In genomic region chr6:168034537-168034936, GRCh38 we compare ENCODE assay signal across 17 cellular contexts. TPM values are rescaled to one million over a fixed set of nuclear protein-coding genes. Genes with fewer than 3 reads are reported as not detected.
DNase-seq lines count a peak whose midpoint lies in the region; ATAC-seq and TF ChIP-seq lines count a peak whose summit lies in the region.
"Had no signal": no experiment of that assay in that cellular context is flagged by ENCODE, and none has a peak within 500 bp of the region (broad histone marks: within the 10 kb centered on the region; RNA-seq: fewer than 3 reads in every experiment).

No MANE protein-coding gene starts in this region.

- WGBS in hepatocyte (ENCODE audit: low lambda C conversion rate, missing lambda C conversion rate) = 94% methylated on average over 18 of the region's 18 CpGs

- CTCF ChIA-PET in WTC11 (lab: Charles Lee) = interaction anchor here (0.7 to 1.2 kb wide), 2 partner anchors 64 to 99 kb away, joined by 4 read pairs; no protein-coding TSS in a partner anchor

- POLR2A ChIA-PET in WTC11 (lab: Charles Lee) = no interaction called here

- TF ChIP-seq POLR2A in gastrocnemius medialis (IDR thresholded peaks at IDR 0.05) = no peak

- TF ChIP-seq CTCF in GM23338 (conservative IDR thresholded peaks at IDR 0.05; ENCODE audit: low read depth in 2 of 2) = no peak
- TF ChIP-seq CTCF in WTC11 (IDR thresholded peaks at IDR 0.05) = no peak
- no peak for TF ChIP-seq CTCF in hepatocyte (IDR thresholded peaks at IDR 0.05; ENCODE audit: poor library complexity)
- no peak for TF ChIP-seq CTCF in gastrocnemius medialis (IDR thresholded peaks at IDR 0.05 in 4 of 5, conservative IDR thresholded peaks at IDR 0.05 in 1 of 5)

- H3K4me2 ChIP-seq in GM23338 (peak overlapping the region; percentile 49; the same call in 1 of the 2 replicates), hepatocyte (no peak overlapping the region)

- DNase-seq in GM23338 (ENCODE audit: low spot score) (no peak), WTC11 (ENCODE audit: low spot score) (no peak), hepatocyte (ENCODE audit: low spot score) (no peak), gastrocnemius medialis (no peak), dermis blood vessel endothelial cell (no peak), RKO (ENCODE audit: low spot score) (no peak)
- DNase-seq: AML-193; naive thymus-derived CD8-positive, alpha-beta T cell; NCI-H187; NCI-H510A; stimulated activated naive CD8-positive, alpha-beta T cell treated with anti-CD3 and anti-CD28 coated beads, Interleukin-15, Interleukin-2, amounts not matched to agents 100 U/mL and 50 U/mL, for 24 hours had no signal

- no peaks in the 10 kb centered on the region for H3K79me2 ChIP-seq in GM23338 (replicated peaks; ENCODE audit: insufficient read depth)
- no peaks in the 10 kb centered on the region for H3K79me2 ChIP-seq in hepatocyte

- no peak overlapping the region for H3K27ac Mint-ChIP-seq in GM23338
- H3K27ac Mint-ChIP-seq in WTC11 = no peak overlapping the region
- H3K27ac Mint-ChIP-seq: naive thymus-derived CD8-positive, alpha-beta T cell had no signal

- H3K27me3 Mint-ChIP-seq in GM23338 (ENCODE audit: insufficient read depth, low read depth, poor library complexity) (peaks cover 17% of the 10 kb centered on the region), WTC11 (ENCODE audit: low read depth) (peaks cover 14% of the 10 kb centered on the region)

- in situ Hi-C loops in gastrocnemius medialis (cut with MboI; ENCODE audit: low sequenced_read_pairs in 4 of 4) = no loop called here

- ATAC-seq in GM23338 (peak; percentile 23), WTC11 (no peak), gastrocnemius medialis (no peak), GM19463 (IDR thresholded peaks at IDR 0.05; ENCODE audit: unreplicated experiment) (no peak), GM19467 (IDR thresholded peaks at IDR 0.05; ENCODE audit: unreplicated experiment) (no peak)
- ATAC-seq: naive thymus-derived CD8-positive, alpha-beta T cell; stimulated activated naive CD8-positive, alpha-beta T cell treated with anti-CD3 and anti-CD28 coated beads, Interleukin-15, Interleukin-2, amounts not matched to agents 100 U/mL and 50 U/mL, for 24 hours had no signal

- peaks cover 7% of the 10 kb centered on the region; the same call in 1 of the 2 replicates for H3K36me3 ChIP-seq in GM23338 (ENCODE audit: insufficient read depth)
- H3K36me3 ChIP-seq in hepatocyte (replicated peaks; ENCODE audit: insufficient read depth, low read depth) = no peaks in the 10 kb centered on the region
- no peaks in the 10 kb centered on the region for H3K36me3 ChIP-seq in gastrocnemius medialis
- H3K36me3 ChIP-seq: WERI-Rb-1 had no signal

- H3K9me3 ChIP-seq in hepatocyte (ENCODE audit: low read depth) = peaks cover 5% of the 10 kb centered on the region
- no peaks in the 10 kb centered on the region for H3K9me3 ChIP-seq in gastrocnemius medialis

- peaks cover 37% of the 10 kb centered on the region for H3K9me3 Mint-ChIP-seq in GM23338
- H3K9me3 Mint-ChIP-seq in WTC11 = peaks cover 21% of the 10 kb centered on the region

- H2AFZ ChIP-seq in GM23338 (no peak overlapping the region), hepatocyte (peak overlapping the region; percentile 58)

- H3K4me3 ChIP-seq in GM23338 (no peak overlapping the region), hepatocyte (no peak overlapping the region), gastrocnemius medialis (peak overlapping the region in 1 of 4 donors; percentile 48)

- 0 out of 2 replicates have a peak, but pooled peaks cover 4% of the 10 kb centered on the region for H3K9me2 ChIP-seq in GM23338 (ENCODE audit: insufficient read depth)
- no peaks in the 10 kb centered on the region for H3K9me2 ChIP-seq in hepatocyte (replicated peaks; ENCODE audit: insufficient read depth)

- H4K20me1 ChIP-seq in GM23338 (replicated peaks; ENCODE audit: insufficient read depth) (no peaks in the 10 kb centered on the region), hepatocyte (ENCODE audit: insufficient read depth, poor library complexity, severe bottlenecking) (no peaks in the 10 kb centered on the region)

- H3K27me3 ChIP-seq in GM23338 (ENCODE audit: insufficient read depth) = no peaks in the 10 kb centered on the region; the same call in 1 of the 2 replicates
- no peaks in the 10 kb centered on the region for H3K27me3 ChIP-seq in hepatocyte
- H3K27me3 ChIP-seq in gastrocnemius medialis = peaks cover 0 to 7% (median 6%) of the 10 kb centered on the region in 3 donors

- H3K4me3 Mint-ChIP-seq in GM23338 = peak overlapping the region; percentile 53; the same call in 1 of the 3 replicates
- H3K4me3 Mint-ChIP-seq in WTC11 = peak overlapping the region; percentile 36; the same call in 1 of the 2 replicates

- H3K27ac ChIP-seq in GM23338 (ENCODE audit: low read depth) = no peak overlapping the region
- peak overlapping the region; percentile 75 for H3K27ac ChIP-seq in hepatocyte
- H3K27ac ChIP-seq in gastrocnemius medialis = peak overlapping the region; percentile 67 to 78 (median 74)
- H3K27ac ChIP-seq: WERI-Rb-1 had no signal

- H3K4me1 Mint-ChIP-seq in GM23338 (peaks cover 33% of the 10 kb centered on the region), WTC11 (peaks cover 39% of the 10 kb centered on the region)

- H3K36me3 Mint-ChIP-seq in GM23338 (ENCODE audit: low read depth) (peaks cover 20% of the 10 kb centered on the region), WTC11 (peaks cover 22% of the 10 kb centered on the region)

- H3K4me1 ChIP-seq in GM23338 (ENCODE audit: insufficient read depth) = peaks cover 34% of the 10 kb centered on the region
- H3K4me1 ChIP-seq in hepatocyte (ENCODE audit: insufficient read depth) = peaks cover 21% of the 10 kb centered on the region
- peaks cover 7 to 24% of the 10 kb centered on the region in 2 donors for H3K4me1 ChIP-seq in gastrocnemius medialis

- intact Hi-C loops in gastrocnemius medialis (cut with DNase I; ENCODE audit: low total_unique reads) = no loop called here

- peaks cover 13% of the 10 kb centered on the region; the same call in 1 of the 2 replicates for H3F3A ChIP-seq in GM23338 (replicated peaks; ENCODE audit: low read depth)

TF ChIP-seq in GM23338, 12 proteins besides CTCF, POLR2A, EP300 and RAD21 (continues in another document):
- TF ChIP-seq NANOG (IDR thresholded peaks at IDR 0.05; ENCODE audit: borderline replicate concordance) = no peak

TF ChIP-seq in WTC11, 78 proteins besides CTCF, POLR2A, EP300 and RAD21:
- TF ChIP-seq ZNF423 (CRISPR knock-in tag; IDR thresholded peaks at IDR 0.05) (no peak), SP1 (CRISPR knock-in tag; conservative IDR thresholded peaks at IDR 0.05) (0 out of 2 replicates have a peak, but pooled peaks have one; percentile 6)

RNA-seq across cellular contexts. Expression of gene KIF25, which starts 37.1 kb away (rescaled TPM):
- 0.69 and 1.5 TPM in 2 replicates for total RNA-seq in GM23338 (2014; rRNA removed; shearing (Covaris generic))
- 0.76 and 0.92 TPM in 2 replicates for polyA plus RNA-seq in GM23338 (2016; fragmentation: Nextera tagmentation; extraction: Ambion mirVana)
- 0.28 to 1.1 TPM (median 0.71 TPM) in 3 replicates for total RNA-seq in WTC11 (2021)
- total RNA-seq in hepatocyte = 0.40 TPM in 1 of 2 replicates, not detected in the other
- not detected in 2 replicates for polyA plus RNA-seq in hepatocyte
- total RNA-seq in gastrocnemius medialis = 1 to 10 TPM in 1 of 4 donors, under 1 TPM in 1, not detected in 2; 0.16 to 1.0 TPM
- not detected in 2 replicates for total RNA-seq in dermis blood vessel endothelial cell
- total RNA-seq: activated CD8-positive, alpha-beta memory T cell treated with anti-CD3 and anti-CD28 coated beads for 36 hours; glomerular endothelial cell; naive thymus-derived CD8-positive, alpha-beta T cell had no signal
- polyA plus RNA-seq: naive thymus-derived CD8-positive, alpha-beta T cell had no signal

RNA-seq across cellular contexts. Expression of gene FRMD1, which starts 44.5 kb away (rescaled TPM):
- 1.0 TPM in 2 replicates for total RNA-seq in GM23338 (2014; rRNA removed; shearing (Covaris generic))
- polyA plus RNA-seq in GM23338 (2016; fragmentation: Nextera tagmentation; extraction: Ambion mirVana) (2.0 and 2.1 TPM in 2 replicates), hepatocyte (0.46 TPM in 1 of 2 replicates, not detected in the other)
- total RNA-seq in WTC11 (2021) (0.57 to 0.98 TPM (median 0.69 TPM) in 3 replicates), hepatocyte (0.07 TPM in 1 of 2 replicates, not detected in the other), gastrocnemius medialis (under 1 TPM in 2 of 4 donors, not detected in 2; 0.04 to 0.12 TPM), dermis blood vessel endothelial cell (not detected in 2 replicates)
- total RNA-seq: activated CD8-positive, alpha-beta memory T cell treated with anti-CD3 and anti-CD28 coated beads for 36 hours; glomerular endothelial cell; H4; naive thymus-derived CD8-positive, alpha-beta T cell had no signal
- polyA plus RNA-seq: naive thymus-derived CD8-positive, alpha-beta T cell had no signal
